In the genomic region with DNA sequence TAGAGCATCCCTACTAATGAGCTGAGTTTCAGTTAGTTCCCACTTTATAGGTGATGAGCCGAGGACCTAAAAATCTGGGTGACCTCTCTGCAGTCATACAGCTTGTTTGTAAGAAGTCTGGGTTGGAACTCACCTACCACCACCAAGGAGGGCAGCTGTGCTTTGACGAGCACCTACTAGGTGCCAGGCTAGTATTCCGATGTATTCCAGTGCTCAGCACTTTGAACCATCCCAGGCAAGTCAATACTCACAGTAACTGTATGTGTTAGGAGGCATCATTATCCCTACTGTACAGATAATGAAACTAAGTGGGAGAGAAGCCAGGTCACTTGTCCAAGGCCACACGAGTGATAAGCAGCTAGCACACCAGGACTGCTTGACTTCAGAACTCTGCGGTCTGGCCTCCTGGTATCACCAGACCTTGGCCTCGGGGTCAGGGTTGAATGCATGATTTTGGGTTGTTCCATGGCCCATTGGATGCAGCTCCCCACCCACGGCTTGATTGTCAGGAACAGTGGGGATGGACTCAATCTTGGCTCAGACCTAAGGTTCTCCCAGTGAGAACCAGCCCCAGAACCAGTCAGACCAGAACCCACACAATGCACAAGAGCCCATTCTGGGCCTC, we compare ENCODE assay signal across 18 cellular contexts. TPM values are rescaled to one million over a fixed set of nuclear protein-coding genes. Genes with fewer than 3 reads are reported as not detected.
DNase-seq lines count a peak whose midpoint lies in the region; ATAC-seq, FAIRE-seq and TF ChIP-seq lines count a peak whose summit lies in the region.
"Had no signal": no experiment of that assay in that cellular context is flagged by ENCODE, and none has a peak within 500 bp of the region (broad histone marks: within the 10 kb centered on the region; RNA-seq: fewer than 3 reads in every experiment).

No MANE protein-coding gene starts in this region.

- no peak overlapping the region for H3K9ac ChIP-seq in HepG2 (ENCODE audit: insufficient read depth, low read depth, low read length)
- H3K9ac ChIP-seq: BLaER1 had no signal

- H3K4me1 ChIP-seq in HepG2 (ENCODE audit: insufficient read depth, low read length) (peaks cover 87% of the 10 kb centered on the region), tibial artery (peaks cover 0 to 46% (median 38%) of the 10 kb centered on the region in 4 donors)
- H3K4me1 ChIP-seq: BLaER1 had no signal

- H3K79me2 ChIP-seq in HepG2 (ENCODE audit: insufficient read depth, low read length): no peaks in the 10 kb centered on the region

- CTCF ChIA-PET in HepG2 (lab: Yijun Ruan, JAX; ENCODE audit: low intra/inter-chr PET ratio, low total read pairs): interaction anchor here (1.4 to 2.3 kb wide), 3 partner anchors 15 to 76 kb away, joined by 5 to 14 read pairs (median 12); no protein-coding TSS in a partner anchor

- H3K36me3 Mint-ChIP-seq in activated T-cell treated with anti-CD3 and anti-CD28 coated beads, Interleukin-2, amount 50 U/mL, for 72 hours (ENCODE audit: insufficient read depth in 2 of 2): peaks cover 13 to 38% of the 10 kb centered on the region in 2 donors

- H2AFZ ChIP-seq in HepG2 (ENCODE audit: low read length): no peak overlapping the region
- H2AFZ ChIP-seq: GM23338, PC-9 had no signal

- H3K4me1 Mint-ChIP-seq in activated T-cell treated with anti-CD3 and anti-CD28 coated beads, Interleukin-2, amount 50 U/mL, for 72 hours (ENCODE audit: low read depth): peaks cover 30% of the 10 kb centered on the region
- H3K4me1 Mint-ChIP-seq: GM23338 had no signal

- peak overlapping the region; percentile 70 for H3K27ac Mint-ChIP-seq in activated T-cell treated with anti-CD3 and anti-CD28 coated beads, Interleukin-2, amount 50 U/mL, for 72 hours
- H3K27ac Mint-ChIP-seq: GM23338 had no signal

- TF ChIP-seq EP300 in HepG2 (IDR thresholded peaks at IDR 0.05; ENCODE audit: low read depth in 2 of 2, low read length in 2 of 2) (peak in 1 of 2 experiments; percentile 86; a peak in 2 of 4 replicates), HepG2 (CRISPR knock-in tag; IDR thresholded peaks at IDR 0.05; ENCODE audit: borderline replicate concordance) (peak; percentile 69; the same call in 1 of the 2 replicates)

- H4K20me1 ChIP-seq in HepG2 (ENCODE audit: insufficient read depth, low read length): no peaks in the 10 kb centered on the region
- H4K20me1 ChIP-seq: BLaER1 had no signal

- no peak for DNase-seq in activated T-cell treated with anti-CD3 and anti-CD28 coated beads, Interleukin-2, amount 50 U/mL, for 72 hours
- DNase-seq in activated T-cell treated with anti-CD3 and anti-CD28 coated beads, Interleukin-2, amount 50 U/mL, for 48 hours: no peak
- DNase-seq in coronary artery (ENCODE audit: low spot score): peak; percentile 66
- peak; percentile 90 for DNase-seq in HepG2 (ENCODE audit: low spot score)
- DNase-seq in tibial artery: no peak
- DNase-seq in NCI-H187 (lab: John Stamatoyannopoulos, UW): no peak
- no peak for DNase-seq in AG20443 (ENCODE audit: low spot score)
- DNase-seq: NCI-H2227 treated with DMSO at 0.1 percent for 48 hours had no signal

- no peaks in the 10 kb centered on the region for H3K9me3 ChIP-seq in HepG2 (ENCODE audit: low read length)
- no peaks in the 10 kb centered on the region for H3K9me3 ChIP-seq in tibial artery
- H3K9me3 ChIP-seq: lower lobe of right lung, upper lobe of left lung had no signal

- WGBS in HepG2 (ENCODE audit: low lambda C conversion rate): 8% methylated on average over 7 of the region's 7 CpGs

- H3K27ac ChIP-seq in coronary artery (peak overlapping the region; percentile 31 to 93), HepG2 (ENCODE audit: extremely low read length, insufficient read depth, low read length) (peak overlapping the region; percentile 70), tibial artery (peak overlapping the region; percentile 47 to 64)
- H3K27ac ChIP-seq: BLaER1, PC-9, SK-N-MC had no signal

- intact Hi-C loops in HepG2 (cut with micrococcal nuclease; ENCODE audit: unreplicated experiment) (loop anchor here (5.0 kb wide), 1 partner anchor 68 kb away; no protein-coding TSS in a partner anchor), tibial artery (cut with DNase I; ENCODE audit: low total_unique reads) (no loop called here)

- H3K27me3 ChIP-seq in HepG2 (ENCODE audit: control insufficient read depth in 1 of 2, insufficient read depth in 2 of 2, low read length in 2 of 2) (no peaks in the 10 kb centered on the region), tibial artery (no peaks in the 10 kb centered on the region)
- H3K27me3 ChIP-seq: BLaER1, upper lobe of left lung had no signal

- TF ChIP-seq RAD21 in HepG2 (CRISPR knock-in tag; IDR thresholded peaks at IDR 0.05): no peak

- no peaks in the 10 kb centered on the region for H3K9me3 Mint-ChIP-seq in activated T-cell treated with anti-CD3 and anti-CD28 coated beads, Interleukin-2, amount 50 U/mL, for 72 hours
- H3K9me3 Mint-ChIP-seq: activated naive CD4-positive, alpha-beta T cell treated with anti-CD3 and anti-CD28 coated beads for 36 hours; GM23338 had no signal

- no peak overlapping the region for H3K4me3 ChIP-seq in coronary artery
- H3K4me3 ChIP-seq in HepG2 (replicated peaks in 1 of 3; ENCODE audit: insufficient read depth in 1 of 3, low read depth in 2 of 3, low read length in 3 of 3): peak overlapping the region in 1 of 3 experiments; percentile 11; a peak in 2 of 6 replicates
- H3K4me3 ChIP-seq in tibial artery: no peak overlapping the region
- H3K4me3 ChIP-seq: BLaER1, GM23338, lower lobe of right lung, PC-9, SK-N-MC, upper lobe of left lung had no signal

- H3K36me3 ChIP-seq in HepG2 (replicated peaks in 1 of 2; ENCODE audit: control insufficient read depth in 1 of 2, insufficient read depth in 2 of 2, low read length in 2 of 2): peaks cover 2 to 3% of the 10 kb centered on the region in 2 experiments; a peak in 2 of 5 replicates
- H3K36me3 ChIP-seq in tibial artery: peaks cover 36 to 94% (median 87%) of the 10 kb centered on the region in 3 donors

- POLR2A ChIA-PET in HepG2 (lab: Yijun Ruan, JAX): interaction anchor here (1.1 to 2.5 kb wide), 15 partner anchors 11 to 99 kb away, joined by 3 to 26 read pairs (median 5); no protein-coding TSS in a partner anchor

- TF ChIP-seq CTCF in coronary artery (IDR thresholded peaks at IDR 0.05): no peak
- TF ChIP-seq CTCF in HepG2 (CRISPR knock-in tag; IDR thresholded peaks at IDR 0.05): no peak
- TF ChIP-seq CTCF in tibial artery (IDR thresholded peaks at IDR 0.05): no peak

- H3K4me3 Mint-ChIP-seq in activated T-cell treated with anti-CD3 and anti-CD28 coated beads, Interleukin-2, amount 50 U/mL, for 72 hours: no peak overlapping the region
- H3K4me3 Mint-ChIP-seq: activated naive CD4-positive, alpha-beta T cell treated with anti-CD3 and anti-CD28 coated beads for 36 hours; GM23338 had no signal

- TF ChIP-seq POLR2A in HepG2 (IDR thresholded peaks at IDR 0.05; ENCODE audit: insufficient read depth in 1 of 2, low read depth in 2 of 2, low read length in 2 of 2): no peak

- H3K4me2 ChIP-seq in HepG2 (ENCODE audit: low read depth, low read length): peak overlapping the region; percentile 40
- H3K4me2 ChIP-seq: BLaER1, GM23338, PC-9 had no signal

- no peak for ATAC-seq in activated T-cell treated with anti-CD3 and anti-CD28 coated beads, Interleukin-2, amount 50 U/mL, for 72 hours (replicated peaks in 1 of 2)
- peak; percentile 86 for ATAC-seq in HepG2
- ATAC-seq in GM18498 (IDR thresholded peaks at IDR 0.05; ENCODE audit: unreplicated experiment): no peak

- peak; percentile 100 for FAIRE-seq in HepG2 (lab: Jason Lieb, UNC)
- FAIRE-seq: astrocyte, D721Med had no signal

- no TSS peak for BruUV-seq in HepG2 (replicated peaks; lab: Mats Ljungman, UMichigan)

- in situ Hi-C loops in HepG2 (cut with HindIII; ENCODE audit: extremely low pct_ligation_motif_present, low pct_unique_long_range_greater_than_20kb): no loop called here

- no peaks in the 10 kb centered on the region for H3K27me3 Mint-ChIP-seq in activated T-cell treated with anti-CD3 and anti-CD28 coated beads, Interleukin-2, amount 50 U/mL, for 72 hours (ENCODE audit: low read depth)

TF ChIP-seq in HepG2, 621 proteins besides CTCF, POLR2A, EP300 and RAD21 (continues in another document):
- peak; percentile 70 for TF ChIP-seq ZNF331 (CRISPR knock-in tag; IDR thresholded peaks at IDR 0.05)
- no peak; the same call in 1 of the 2 replicates for TF ChIP-seq ZNF556 (CRISPR knock-in tag; IDR thresholded peaks at IDR 0.05; ENCODE audit: borderline replicate concordance)

RNA-seq across cellular contexts. Expression of gene ECE1, which starts 20.7 kb away (rescaled TPM):
- 100 to 1,000 TPM; 159 to 193 TPM for total RNA-seq in activated T-cell treated with anti-CD3 and anti-CD28 coated beads, Interleukin-2, amount 50 U/mL, for 72 hours
- total RNA-seq in HepG2 (2016; rRNA removed; fragmentation: Illumina TruSeq; extraction: Trizol): 11.1 and 21.2 TPM in 2 replicates
- total RNA-seq in HepG2 (2016; cell fraction: cytosol; rRNA removed; fragmentation: Illumina TruSeq; extraction: Trizol; ENCODE audit: low read depth): 3.1 and 4.6 TPM in 2 replicates
- total RNA-seq in HepG2 (2016; cell fraction: insoluble cytoplasmic fraction; rRNA removed; fragmentation: Illumina TruSeq; extraction: Trizol): 8.0 and 21.1 TPM in 2 replicates
- 5.2 and 6.6 TPM in 2 replicates for total RNA-seq in HepG2 (2016; cell fraction: membrane; rRNA removed; fragmentation: Illumina TruSeq; extraction: Trizol)
- 18.9 and 25.8 TPM in 2 replicates for total RNA-seq in HepG2 (2016; cell fraction: nucleus; rRNA removed; fragmentation: Illumina TruSeq; extraction: Trizol)
- polyA plus RNA-seq in HepG2 (2011; rRNA removed): 13.5 and 17.0 TPM in 2 replicates
- polyA plus RNA-seq in HepG2 (2011; cell fraction: cytosol; rRNA removed): 7.9 and 8.8 TPM in 2 replicates
- 20.3 and 20.8 TPM in 2 replicates for polyA plus RNA-seq in HepG2 (2011; cell fraction: nucleus; rRNA removed)
- polyA plus RNA-seq in HepG2 (2012): 23.5 and 24.3 TPM in 2 replicates
- polyA plus RNA-seq in HepG2 (2016; cell fraction: cytosol; fragmentation: Illumina TruSeq; extraction: Trizol; ENCODE audit: low read depth): 1.8 TPM in 2 replicates
- polyA plus RNA-seq in HepG2 (2016; cell fraction: insoluble cytoplasmic fraction; fragmentation: Illumina TruSeq; extraction: Trizol; ENCODE audit: low read depth): 8.3 and 10.9 TPM in 2 replicates
- polyA plus RNA-seq in HepG2 (2016; cell fraction: membrane; fragmentation: Illumina TruSeq; extraction: Trizol; ENCODE audit: low read depth): 2.8 and 3.4 TPM in 2 replicates
- polyA plus RNA-seq in HepG2 (2016; cell fraction: nucleus; fragmentation: Illumina TruSeq; extraction: Trizol; ENCODE audit: insufficient read depth, low read depth): 36.4 and 38.3 TPM in 2 replicates
- polyA minus RNA-seq in HepG2 (2011; rRNA and poly(A)+ RNA removed; ENCODE audit: low replicate concordance): 34.0 and 41.6 TPM in 2 replicates
- polyA minus RNA-seq in HepG2 (2011; cell fraction: cytosol; rRNA and poly(A)+ RNA removed): 9.9 and 11.8 TPM in 2 replicates
- 11.3 and 11.4 TPM in 2 replicates for polyA minus RNA-seq in HepG2 (2011; cell fraction: nucleus; rRNA and poly(A)+ RNA removed)

Comparison
In these comparisons a context has a peak if more than half of its experiments do, and no peak if none do; other contexts are left out.
1. DNase-seq: peak in coronary artery (single experiment) and HepG2 (single experiment); none in activated T-cell treated with anti-CD3 and anti-CD28 coated beads, Interleukin-2, amount 50 U/mL, for 72 hours (0 of 2), activated T-cell treated with anti-CD3 and anti-CD28 coated beads, Interleukin-2, amount 50 U/mL, for 48 hours (0 of 2), tibial artery (0 of 2), NCI-H187 (0 of 2) and AG20443 (single experiment).
2. Peak in every context shown above with its lines, with median percentiles within 50 percentile points of each other: H3K27ac ChIP-seq.